ENCODE assay signal across 23 cellular contexts in genomic region chrX:27884654-27885053, GRCh38.
"Had no signal": no experiment of that assay in that cellular context is flagged by ENCODE, and none has a peak within 500 bp of the region (broad histone marks: within the 10 kb centered on the region; RNA-seq: fewer than 3 reads in every experiment).

No MANE protein-coding gene starts in this region.

- ATAC-seq: activated T-cell treated with anti-CD3 and anti-CD28 coated beads, Interleukin-2, amount 50 U/mL, for 72 hours; left ventricle myocardium superior; right lobe of liver had no signal

- H3K36me3 Mint-ChIP-seq: activated naive CD8-positive, alpha-beta T cell treated with anti-CD3 and anti-CD28 coated beads for 36 hours; brain; naive B cell had no signal

- H3K4me3 Mint-ChIP-seq: activated naive CD8-positive, alpha-beta T cell treated with anti-CD3 and anti-CD28 coated beads for 36 hours; activated T-cell treated with anti-CD3 and anti-CD28 coated beads, Interleukin-2, amount 50 U/mL, for 72 hours; brain; naive B cell; nephron progenitor cell; T-helper 2 cell treated with Interferon-gamma antibody and Interleukin-4, amounts not matched to agents 5 μg/mL and 100 μg/mL, for 36 hours had no signal

- H3K9me3 Mint-ChIP-seq: activated naive CD8-positive, alpha-beta T cell treated with anti-CD3 and anti-CD28 coated beads for 36 hours; T-helper 2 cell treated with Interferon-gamma antibody and Interleukin-4, amounts not matched to agents 5 μg/mL and 100 μg/mL, for 36 hours had no signal

- H3K27ac Mint-ChIP-seq: activated naive CD8-positive, alpha-beta T cell treated with anti-CD3 and anti-CD28 coated beads for 36 hours; activated T-cell treated with anti-CD3 and anti-CD28 coated beads, Interleukin-2, amount 50 U/mL, for 72 hours; brain; naive B cell; nephron progenitor cell; progenitor cell of endocrine pancreas; T-helper 2 cell treated with Interferon-gamma antibody and Interleukin-4, amounts not matched to agents 5 μg/mL and 100 μg/mL, for 36 hours had no signal

- H3K4me1 Mint-ChIP-seq: activated naive CD8-positive, alpha-beta T cell treated with anti-CD3 and anti-CD28 coated beads for 36 hours; brain; naive B cell; nephron progenitor cell had no signal

- H3K27me3 Mint-ChIP-seq: activated naive CD8-positive, alpha-beta T cell treated with anti-CD3 and anti-CD28 coated beads for 36 hours; brain; naive B cell; progenitor cell of endocrine pancreas had no signal

- DNase-seq: activated CD4-positive, alpha-beta T cell treated with anti-CD3 and anti-CD28 coated beads for 4 hours; activated CD4-positive, alpha-beta T cell treated with anti-CD3 and anti-CD28 coated beads, Interleukin-2, amount 50 U/mL, for 4 hours; activated naive CD4-positive, alpha-beta T cell; activated naive CD8-positive, alpha-beta T cell treated with anti-CD3 and anti-CD28 coated beads for 36 hours; activated T-cell treated with anti-CD3 and anti-CD28 coated beads for 4 hours; activated T-cell treated with anti-CD3 and anti-CD28 coated beads, Interleukin-2, amount 50 U/mL, for 72 hours; adrenal gland; aorta; cerebellar nuclear complex; colonic mucosa; effector CD8-positive, alpha-beta T cell; glutamatergic neuron; left ventricle myocardium superior; naive B cell; nephron progenitor cell; ovary; right lobe of liver; stimulated activated CD4-positive, alpha-beta T cell treated with anti-CD3 and anti-CD28 coated beads, Interleukin-2, amount 100 ng/mL, for 48 hours; stimulated activated naive CD4-positive, alpha-beta T cell treated with Interleukin-2 at 50 U/mL for 16 hours; transverse colon had no signal
